Comparison of ENCODE assay signal across 8 cellular contexts in genomic region chr5:161676109-161676508, GRCh38.
DNase-seq lines count a peak whose midpoint lies in the region; ATAC-seq lines count a peak whose summit lies in the region.

No MANE protein-coding gene starts in this region.

- peak; percentile 33 for DNase-seq in NCI-H82 (lab: John Stamatoyannopoulos, UW)
- DNase-seq in iPS-NIHi7 (ENCODE audit: extremely low spot score) = peak; percentile 28
- no peak for DNase-seq in activated naive CD4-positive, alpha-beta T cell treated with Interleukin-2 at 50 U/mL for 16 hours
- no peak for DNase-seq in NCI-H2196 treated with DMSO at 0.1 percent for 48 hours (lab: John Stamatoyannopoulos, UW; ENCODE audit: unreplicated experiment)
- DNase-seq in HuH-7.5 (ENCODE audit: low spot score) = no peak
- no peak for DNase-seq in cortex of kidney (lab: John Stamatoyannopoulos, UW)

- peak; percentile 82 for ATAC-seq in GM18517 (IDR thresholded peaks at IDR 0.05; ENCODE audit: unreplicated experiment)
- peak; percentile 92 for ATAC-seq in HG02759 (IDR thresholded peaks at IDR 0.05; ENCODE audit: unreplicated experiment)

Comparison
In these comparisons a context has a peak if more than half of its experiments do, and no peak if none do; other contexts are left out.
1. DNase-seq: peak in NCI-H82 (single experiment) and iPS-NIHi7 (single experiment); none in activated naive CD4-positive, alpha-beta T cell treated with Interleukin-2 at 50 U/mL for 16 hours (single experiment), NCI-H2196 treated with DMSO at 0.1 percent for 48 hours (single experiment), HuH-7.5 (single experiment) and cortex of kidney (single experiment).